ENCODE assay signal across 11 cellular contexts in the genomic region with DNA sequence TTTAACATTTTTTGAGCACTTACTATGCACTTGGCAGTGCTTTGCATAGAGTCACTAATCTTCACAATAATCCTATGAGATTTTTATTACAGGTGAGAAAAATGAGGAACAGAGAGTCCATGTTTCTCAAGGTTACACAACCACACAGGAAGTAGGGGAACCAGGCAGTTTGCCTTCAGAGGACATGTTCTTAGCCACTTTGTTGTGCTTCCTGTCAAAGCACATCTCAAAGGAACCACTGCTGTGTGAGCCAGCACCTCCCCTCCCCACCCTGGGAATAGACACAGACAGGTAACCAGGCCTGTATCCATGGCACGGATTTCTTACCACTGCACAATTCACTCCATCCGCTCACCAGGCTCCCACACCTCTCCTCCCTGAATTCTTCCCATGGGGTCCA. TPM values are rescaled to one million over a fixed set of nuclear protein-coding genes. Genes with fewer than 3 reads are reported as not detected.
A peak's percentile ranks its signal among the peaks of the same experiment; 100 is the strongest.
DNase-seq lines count a peak whose midpoint lies in the region; ATAC-seq and TF ChIP-seq lines count a peak whose summit lies in the region.
"Had no signal": no experiment of that assay in that cellular context is flagged by ENCODE, and none has a peak within 500 bp of the region (broad histone marks: within the 10 kb centered on the region; RNA-seq: fewer than 3 reads in every experiment).

No MANE protein-coding gene starts in this region.

- peaks cover 46% of the 10 kb centered on the region for H3K4me1 Mint-ChIP-seq in memory B cell
- peaks cover under 1 to 4% of the 10 kb centered on the region in 2 donors for H3K4me1 Mint-ChIP-seq in immature natural killer cell

- H3K36me3 ChIP-seq in gastroesophageal sphincter: no peaks in the 10 kb centered on the region
- H3K36me3 ChIP-seq: transverse colon had no signal

- H3K27ac Mint-ChIP-seq in memory B cell (no peak overlapping the region), immature natural killer cell (no peak overlapping the region)

- peak; percentile 64 for ATAC-seq in GM18861 (IDR thresholded peaks at IDR 0.05; ENCODE audit: unreplicated experiment)
- ATAC-seq in GM21737 (IDR thresholded peaks at IDR 0.05; ENCODE audit: unreplicated experiment): peak; percentile 44
- ATAC-seq in memory B cell (ENCODE audit: low read depth): peak; percentile 78
- ATAC-seq in gastroesophageal sphincter: no peak
- ATAC-seq in esophagus mucosa: no peak

- H3K36me3 Mint-ChIP-seq in memory B cell: no peaks in the 10 kb centered on the region
- H3K36me3 Mint-ChIP-seq in immature natural killer cell: no peaks in the 10 kb centered on the region

- H3K4me3 Mint-ChIP-seq in memory B cell (peak overlapping the region; percentile 37), immature natural killer cell (no peak overlapping the region)

- no peaks in the 10 kb centered on the region for H3K9me3 ChIP-seq in gastroesophageal sphincter
- H3K9me3 ChIP-seq: transverse colon had no signal

- no peak for TF ChIP-seq CTCF in gastroesophageal sphincter (IDR thresholded peaks at IDR 0.05)

- H3K27me3 Mint-ChIP-seq in memory B cell: no peaks in the 10 kb centered on the region
- H3K27me3 Mint-ChIP-seq in immature natural killer cell (ENCODE audit: low read depth in 3 of 3): peaks cover 1 to 12% (median 2%) of the 10 kb centered on the region in 3 donors

- H3K27ac ChIP-seq in gastroesophageal sphincter: no peak overlapping the region
- H3K27ac ChIP-seq: transverse colon had no signal

- H3K4me1 ChIP-seq in gastroesophageal sphincter: peaks cover 0 to 2% (median 0%) of the 10 kb centered on the region in 3 donors

- H3K9me3 Mint-ChIP-seq in memory B cell: no peaks in the 10 kb centered on the region
- H3K9me3 Mint-ChIP-seq in immature natural killer cell: no peaks in the 10 kb centered on the region

- in situ Hi-C loops in KBM-7 (cut with MboI; ENCODE audit: low pct_unique_long_range_greater_than_20kb, low sequenced_read_pairs): no loop called here

- peak; percentile 63 for DNase-seq in KBM-7
- DNase-seq in memory B cell (ENCODE audit: low spot score in 2 of 2): no peak
- DNase-seq in immature natural killer cell: no peak
- DNase-seq in iPS-NIHi11 (ENCODE audit: low spot score): no peak
- DNase-seq: transverse colon had no signal

- no CpG with 5 or more reads among the region's 2 CpGs for WGBS in gastroesophageal sphincter (ENCODE audit: low coverage in 1 of 2), 2 donors

- TF ChIP-seq EP300 in gastroesophageal sphincter (IDR thresholded peaks at IDR 0.05): no peak

- H3K4me3 ChIP-seq in gastroesophageal sphincter: no peak overlapping the region
- H3K4me3 ChIP-seq: transverse colon had no signal

- H3K27me3 ChIP-seq in gastroesophageal sphincter: no peaks in the 10 kb centered on the region
- H3K27me3 ChIP-seq: transverse colon had no signal

- TF ChIP-seq POLR2A in gastroesophageal sphincter (IDR thresholded peaks at IDR 0.05): no peak

RNA-seq across cellular contexts. Expression of a gene that starts 6.3 kb away (rescaled TPM):
- total RNA-seq in gastroesophageal sphincter (100 to 1,000 TPM in 2 of 4 donors, 10 to 100 TPM in 2; 46.8 to 125 (median 96.8) TPM), esophagus mucosa (3.4 TPM)
- polyA plus RNA-seq in immature natural killer cell: 1 to 10 TPM; 1.0 to 1.7 (median 1.4) TPM

RNA-seq across cellular contexts. Expression of a gene that starts 25.1 kb away (rescaled TPM):
- total RNA-seq in gastroesophageal sphincter (under 1 TPM in 3 of 4 donors, not detected in 1; 0.30 to 0.81 (median 0.67) TPM), esophagus mucosa (0.48 TPM)
- polyA plus RNA-seq in immature natural killer cell: not detected
- total RNA-seq: H4, LHCN-M2 had no signal

Comparison
In these comparisons a context has a peak if more than half of its experiments do, and no peak if none do; other contexts are left out.
1. ATAC-seq: peak in GM18861 (single experiment), GM21737 (single experiment) and memory B cell (single experiment); none in gastroesophageal sphincter (single experiment) and esophagus mucosa (single experiment).
2. RNA of a gene that starts 6.3 kb away (total RNA-seq): 46.8 to 125 TPM in gastroesophageal sphincter; 3.4 TPM in esophagus mucosa (single experiment); every median in the first group is over 10 times any median in the second.